ENCODE assay signal across 8 cellular contexts in genomic region chr3:10010546-10011465, GRCh38. TPM values are rescaled to one million over a fixed set of nuclear protein-coding genes. Genes with fewer than 3 reads are reported as not detected.
DNase-seq lines count a peak whose midpoint lies in the region; ATAC-seq lines count a peak whose summit lies in the region.

No MANE protein-coding gene starts in this region.

- DNase-seq in CD4-positive, alpha-beta memory T cell = peak; percentile 64 to 86 (median 65)
- DNase-seq in NCI-H82 treated with DMSO at 0.1 percent for 48 hours (lab: John Stamatoyannopoulos, UW; ENCODE audit: unreplicated experiment) (peak; percentile 70), medulla oblongata (ENCODE audit: extremely low spot score) (peak; percentile 90)
- DNase-seq in activated CD8-positive, alpha-beta memory T cell treated with anti-CD3 and anti-CD28 coated beads for 24 hours = peak; percentile 89
- peak; percentile 61 for DNase-seq in effector CD8-positive, alpha-beta T cell (lab: John Stamatoyannopoulos, UW)
- peak; percentile 57 to 87 (median 60) for DNase-seq in stimulated activated CD4-positive, alpha-beta T cell treated with anti-CD3 and anti-CD28 coated beads, TNF-alpha, amount 100 ng/mL, for 24 hours (ENCODE audit: low read depth in 3 of 3)

- H3K9me3 Mint-ChIP-seq in CD4-positive, alpha-beta memory T cell = no peaks in the 10 kb centered on the region

- H3K9me3 ChIP-seq in CD4-positive, alpha-beta memory T cell (ENCODE audit: control insufficient read depth in 1 of 2, low read length in 2 of 2) = no peaks in the 10 kb centered on the region

- peaks cover 0 to 3% of the 10 kb centered on the region in 2 donors for H3K36me3 Mint-ChIP-seq in CD4-positive, alpha-beta memory T cell

- intact Hi-C loops in CD4-positive, alpha-beta memory T cell (cut with micrococcal nuclease) = loop anchor here (2.0 kb wide), 1 partner anchor 16 kb away; the partner anchor contains the start of gene FANCD2

- peak overlapping the region in 1 of 2 donors; percentile 46 for H3K4me3 ChIP-seq in CD4-positive, alpha-beta memory T cell (ENCODE audit: low read length in 2 of 2)

- H3K27me3 ChIP-seq in CD4-positive, alpha-beta memory T cell (ENCODE audit: insufficient read depth, low read length) = no peaks in the 10 kb centered on the region

- peaks cover 22% of the 10 kb centered on the region for H3K4me1 ChIP-seq in CD4-positive, alpha-beta memory T cell (ENCODE audit: insufficient read depth, low read length)

- peak overlapping the region; percentile 67 to 87 (median 75) for H3K4me3 Mint-ChIP-seq in CD4-positive, alpha-beta memory T cell

- H3K27me3 Mint-ChIP-seq in CD4-positive, alpha-beta memory T cell = no peaks in the 10 kb centered on the region

- no peak overlapping the region for H3K27ac ChIP-seq in CD4-positive, alpha-beta memory T cell (ENCODE audit: low read depth, low read length)

- peaks cover 8 to 32% (median 17%) of the 10 kb centered on the region in 4 donors for H3K4me1 Mint-ChIP-seq in CD4-positive, alpha-beta memory T cell

- peak overlapping the region; percentile 11 to 91 (median 58) for H3K27ac Mint-ChIP-seq in CD4-positive, alpha-beta memory T cell

- H3K36me3 ChIP-seq in CD4-positive, alpha-beta memory T cell (ENCODE audit: insufficient read depth, low read length) = no peaks in the 10 kb centered on the region

- POLR2A ChIA-PET in CD4-positive, alpha-beta memory T cell (lab: Charles Lee; ENCODE audit: partially characterized antibody) = interaction anchor here (0.8 to 1.1 kb wide), 3 partner anchors 15 to 310 kb away, joined by 3 to 5 read pairs (median 4); partner anchors contain the start of genes EMC3, FANCD2 and SEC13

- ATAC-seq in GM19452 (IDR thresholded peaks at IDR 0.05; ENCODE audit: unreplicated experiment) (peak; percentile 84), HG03558 (IDR thresholded peaks at IDR 0.05; ENCODE audit: extremely low read depth, unreplicated experiment) (peak; percentile 81)

- CTCF ChIA-PET in CD4-positive, alpha-beta memory T cell (lab: Charles Lee; ENCODE audit: partially characterized antibody) = interaction anchor here (1.4 kb wide), 1 partner anchor 78 kb away, joined by 3 read pairs; no protein-coding TSS in a partner anchor

RNA-seq across cellular contexts. Expression of gene FANCD2, which starts 15.4 kb away (rescaled TPM):
- total RNA-seq in CD4-positive, alpha-beta memory T cell = 10 to 100 TPM; 28.1 to 28.3 TPM
- polyA plus RNA-seq in CD4-positive, alpha-beta memory T cell = 1 to 10 TPM; 5.3 TPM

RNA-seq across cellular contexts. Expression of gene EMC3, which starts 24.2 kb away (rescaled TPM):
- total RNA-seq in CD4-positive, alpha-beta memory T cell = 10 to 100 TPM; 33.4 to 37.9 TPM
- 10 to 100 TPM; 76.5 to 76.8 TPM for polyA plus RNA-seq in CD4-positive, alpha-beta memory T cell

RNA-seq across cellular contexts. Expression of gene PRRT3, which starts 58.6 kb away (rescaled TPM):
- total RNA-seq in CD4-positive, alpha-beta memory T cell = 1 to 10 TPM; 8.2 to 9.8 TPM
- polyA plus RNA-seq in CD4-positive, alpha-beta memory T cell = 1 to 10 TPM; 2.9 to 4.6 TPM
